ENCODE assay signal across 8 cellular contexts in genomic region chr13:73715114-73715909, GRCh38.
A peak's percentile ranks its signal among the peaks of the same experiment; 100 is the strongest.
DNase-seq lines count a peak whose midpoint lies in the region; ATAC-seq, FAIRE-seq and TF ChIP-seq lines count a peak whose summit lies in the region.

No MANE protein-coding gene starts in this region.

- no peak overlapping the region for H2AFZ ChIP-seq in keratinocyte (ENCODE audit: control insufficient read depth, low read length)

- H3K27me3 ChIP-seq in GM06990 (replicated peaks; ENCODE audit: control insufficient read depth, insufficient read depth, low read length), result no peaks in the 10 kb centered on the region
- H3K27me3 ChIP-seq in keratinocyte (ENCODE audit: control insufficient read depth, extremely low read depth, insufficient read depth, low read length), result no peaks in the 10 kb centered on the region
- H3K27me3 ChIP-seq in tibial nerve, result no peaks in the 10 kb centered on the region

- DNase-seq in GM06990 (ENCODE audit: extremely low read depth, insufficient read length) (peak; percentile 72), keratinocyte (ENCODE audit: low read depth, low spot score) (no peak), glomerular visceral epithelial cell (ENCODE audit: extremely low spot score) (no peak), pons (ENCODE audit: low spot score) (no peak), tibial nerve (ENCODE audit: low spot score in 2 of 2) (no peak)
- DNase-seq in activated CD4-positive, CD25-positive, alpha-beta regulatory T cell treated with anti-CD3 and anti-CD28 coated beads, Interleukin-2, amount 50 U/mL, for 72 hours, result peak; percentile 34

- H3K4me1 ChIP-seq in keratinocyte (ENCODE audit: control insufficient read depth, extremely low read depth, insufficient read depth, low read length) (peaks cover 16% of the 10 kb centered on the region), tibial nerve (peaks cover 0 to 9% (median 0%) of the 10 kb centered on the region in 4 donors)

- ATAC-seq in HG02642 (IDR thresholded peaks at IDR 0.05; ENCODE audit: poor library complexity, unreplicated experiment) (peak; percentile 69), GM19328 (IDR thresholded peaks at IDR 0.05; ENCODE audit: unreplicated experiment) (no peak)

- H3K27ac ChIP-seq in keratinocyte (ENCODE audit: control insufficient read depth, insufficient read depth, low read length), result peak overlapping the region; percentile 81
- H3K27ac ChIP-seq in tibial nerve, result no peak overlapping the region

- no peak for TF ChIP-seq CTCF in GM06990 (IDR thresholded peaks at IDR 0.05; ENCODE audit: insufficient read depth, low read length, poor library complexity, severe bottlenecking)
- no peak for TF ChIP-seq CTCF in keratinocyte (optimal IDR thresholded peaks at IDR 0.05 in 1 of 3, IDR thresholded peaks at IDR 0.05 in 1 of 3, conservative IDR thresholded peaks at IDR 0.05 in 1 of 3; ENCODE audit: extremely low read depth in 1 of 3, insufficient read depth in 2 of 3, low read length in 3 of 3)
- TF ChIP-seq CTCF in tibial nerve (IDR thresholded peaks at IDR 0.05), result no peak

- peak overlapping the region; percentile 35 for H3K4me2 ChIP-seq in keratinocyte (ENCODE audit: control insufficient read depth, extremely low read depth, insufficient read depth, low read depth, low read length)

- H3K79me2 ChIP-seq in keratinocyte (ENCODE audit: control insufficient read depth, insufficient read depth, low read length), result no peaks in the 10 kb centered on the region

- H3K36me3 ChIP-seq in GM06990 (ENCODE audit: control insufficient read depth, insufficient read depth, low read length) (peaks cover 4% of the 10 kb centered on the region), keratinocyte (ENCODE audit: control insufficient read depth in 2 of 2, extremely low read depth in 1 of 2, insufficient read depth in 2 of 2, low read length in 2 of 2) (no peaks in the 10 kb centered on the region), tibial nerve (peaks cover 0 to 39% (median 0%) of the 10 kb centered on the region in 3 donors)

- no peak for TF ChIP-seq EP300 in tibial nerve (IDR thresholded peaks at IDR 0.05)

- H3K9me3 ChIP-seq in keratinocyte (ENCODE audit: control insufficient read depth, low read depth, low read length) (no peaks in the 10 kb centered on the region), tibial nerve (no peaks in the 10 kb centered on the region)

- no peaks in the 10 kb centered on the region for H3K9me1 ChIP-seq in keratinocyte (ENCODE audit: control insufficient read depth, extremely low read depth, insufficient read depth, low read length)

- dilution Hi-C loops in keratinocyte (cut with MboI; ENCODE audit: extremely low pct_ligation_motif_present, low sequenced_read_pairs), result no loop called here

- H3K9ac ChIP-seq in keratinocyte (ENCODE audit: control insufficient read depth, extremely low read depth, insufficient read depth, low read length), result peak overlapping the region; percentile 49

- H3K4me3 ChIP-seq in GM06990 (replicated peaks; ENCODE audit: low read depth, low read length) (no peak overlapping the region), keratinocyte (ENCODE audit: control insufficient read depth in 2 of 3, extremely low read depth in 1 of 3, insufficient read depth in 2 of 3, low read depth in 1 of 3, low read length in 3 of 3) (no peak overlapping the region), tibial nerve (no peak overlapping the region)

- WGBS in tibial nerve, 2 donors, result 96 to 97% methylated on average over 15 of the region's 15 CpGs

- no peak for TF ChIP-seq POLR2A in tibial nerve (IDR thresholded peaks at IDR 0.05)

- peak; percentile 52 for FAIRE-seq in keratinocyte (lab: Jason Lieb, UNC)

- no peaks in the 10 kb centered on the region for H4K20me1 ChIP-seq in keratinocyte (ENCODE audit: control insufficient read depth, extremely low read depth, insufficient read depth, low read length)

Comparison
In these comparisons a context has a peak if more than half of its experiments do, and no peak if none do; other contexts are left out.
1. DNase-seq: peak in GM06990 (single experiment) and activated CD4-positive, CD25-positive, alpha-beta regulatory T cell treated with anti-CD3 and anti-CD28 coated beads, Interleukin-2, amount 50 U/mL, for 72 hours (single experiment); none in keratinocyte (single experiment), glomerular visceral epithelial cell (single experiment), pons (single experiment) and tibial nerve (0 of 2).